ENCODE assay signal across 24 cellular contexts in the genomic region with DNA sequence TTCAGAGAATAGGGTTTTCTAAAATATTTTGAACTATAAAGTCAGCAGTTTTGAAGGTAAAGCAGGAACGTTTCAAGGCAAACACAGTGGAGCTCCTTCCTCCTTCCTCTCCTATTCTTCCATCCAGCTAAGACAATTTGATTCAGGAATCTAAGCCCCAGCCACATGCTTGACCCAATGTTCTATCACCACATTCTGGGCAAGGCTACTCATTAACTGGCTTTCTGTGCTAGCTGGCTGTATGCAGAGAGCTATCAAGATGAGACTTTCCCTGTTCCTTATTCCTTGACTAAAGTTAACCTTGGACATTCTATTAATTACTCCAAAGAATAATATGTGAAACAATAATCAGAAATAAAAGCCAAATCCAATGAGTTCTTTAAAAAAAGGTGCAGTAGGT.
A peak's percentile ranks its signal among the peaks of the same experiment; 100 is the strongest.
DNase-seq lines count a peak whose midpoint lies in the region; ATAC-seq and TF ChIP-seq lines count a peak whose summit lies in the region.
"Had no signal": no experiment of that assay in that cellular context is flagged by ENCODE, and none has a peak within 500 bp of the region (broad histone marks: within the 10 kb centered on the region; RNA-seq: fewer than 3 reads in every experiment).

No MANE protein-coding gene starts in this region.

- H3K4me1 ChIP-seq in mesendoderm (ENCODE audit: control insufficient read depth, low read depth, low read length) = no peaks in the 10 kb centered on the region
- H3K4me1 ChIP-seq: BLaER1, Peyer's patch had no signal

- no peak overlapping the region for H3K4ac ChIP-seq in mesendoderm (ENCODE audit: low read depth, low read length)

- CTCF ChIA-PET in activated naive CD4-positive, alpha-beta T cell treated with anti-CD3 and anti-CD28 coated beads for 36 hours (lab: Charles Lee) = no interaction called here

- intact Hi-C loops in dorsolateral prefrontal cortex (cut with DNase I) = no loop called here
- intact Hi-C loops in activated naive CD4-positive, alpha-beta T cell treated with anti-CD3 and anti-CD28 coated beads for 36 hours (cut with micrococcal nuclease) = no loop called here

- no peak overlapping the region for H3K4me2 ChIP-seq in mesendoderm (ENCODE audit: low read length)
- H3K4me2 ChIP-seq: BLaER1, KMS-11 had no signal

- no CpG with 5 or more reads among the region's 1 CpG for WGBS in mesendoderm (ENCODE audit: extremely low coverage, insufficient coverage, low lambda C conversion rate)

- DNase-seq in HK-2 (ENCODE audit: unreplicated experiment) = peak; percentile 11
- DNase-seq in epithelial cell of proximal tubule (ENCODE audit: low read depth) = peak; percentile 72
- DNase-seq in mesendoderm = peak; percentile 2
- DNase-seq in skeletal muscle cell (ENCODE audit: low read depth) = peak; percentile 10
- no peak for DNase-seq in dorsolateral prefrontal cortex
- no peak for DNase-seq in activated naive CD4-positive, alpha-beta T cell treated with anti-CD3 and anti-CD28 coated beads for 36 hours
- DNase-seq in left lobe of liver (ENCODE audit: low spot score) = no peak
- DNase-seq: CD4-positive, CD25-positive, alpha-beta regulatory T cell; DMS153; DND-41; MM.1S; NCI-H1694 treated with DMSO at 0.1 percent for 48 hours; NCI-H2081; NCI-H2171; NCI-H226; NCI-H510A; NCI-H69; OCI-M1; Peyer's patch; SHP77 treated with DMSO at 0.1 percent for 48 hours had no signal

- H2BK5ac ChIP-seq in mesendoderm (ENCODE audit: low read length) = no peak overlapping the region

- no peak overlapping the region for H3K27ac Mint-ChIP-seq in activated naive CD4-positive, alpha-beta T cell treated with anti-CD3 and anti-CD28 coated beads for 36 hours
- H3K27ac Mint-ChIP-seq: CD4-positive, CD25-positive, alpha-beta regulatory T cell; IgD-negative memory B cell had no signal

- H3K4me3 ChIP-seq in epithelial cell of proximal tubule (ENCODE audit: low read depth, low read length) (no peak overlapping the region), mesendoderm (ENCODE audit: low read length) (no peak overlapping the region), skeletal muscle cell (ENCODE audit: low read depth, low read length) (no peak overlapping the region), dorsolateral prefrontal cortex (no peak overlapping the region)
- H3K4me3 ChIP-seq: BLaER1, Peyer's patch had no signal

- H3K23ac ChIP-seq in mesendoderm (ENCODE audit: low read length) = no peak overlapping the region

- H3K9me3 Mint-ChIP-seq in activated naive CD4-positive, alpha-beta T cell treated with anti-CD3 and anti-CD28 coated beads for 36 hours = peaks cover 3% of the 10 kb centered on the region

- no peaks in the 10 kb centered on the region for H3K27me3 Mint-ChIP-seq in activated naive CD4-positive, alpha-beta T cell treated with anti-CD3 and anti-CD28 coated beads for 36 hours (ENCODE audit: low read depth)
- H3K27me3 Mint-ChIP-seq: CD4-positive, CD25-positive, alpha-beta regulatory T cell; IgD-negative memory B cell had no signal

- H3K4me1 Mint-ChIP-seq in activated naive CD4-positive, alpha-beta T cell treated with anti-CD3 and anti-CD28 coated beads for 36 hours (ENCODE audit: low read depth) = no peaks in the 10 kb centered on the region
- H3K4me1 Mint-ChIP-seq: CD4-positive, CD25-positive, alpha-beta regulatory T cell had no signal

- H3K79me1 ChIP-seq in mesendoderm (ENCODE audit: low read length) = no peaks in the 10 kb centered on the region

- no peak overlapping the region for H4K8ac ChIP-seq in mesendoderm (ENCODE audit: low read depth, low read length)

- H3K36me3 Mint-ChIP-seq in activated naive CD4-positive, alpha-beta T cell treated with anti-CD3 and anti-CD28 coated beads for 36 hours (ENCODE audit: low read depth) = no peaks in the 10 kb centered on the region
- H3K36me3 Mint-ChIP-seq: CD4-positive, CD25-positive, alpha-beta regulatory T cell; IgD-negative memory B cell had no signal

- no peaks in the 10 kb centered on the region for H3K27me3 ChIP-seq in mesendoderm (ENCODE audit: insufficient read depth, low read length, poor library complexity)
- no peaks in the 10 kb centered on the region for H3K27me3 ChIP-seq in dorsolateral prefrontal cortex
- H3K27me3 ChIP-seq: BLaER1, Peyer's patch had no signal

- no peaks in the 10 kb centered on the region for H3K36me3 ChIP-seq in mesendoderm (ENCODE audit: control insufficient read depth, insufficient read depth, low read length)
- H3K36me3 ChIP-seq: BLaER1, Peyer's patch had no signal

- no peak overlapping the region for H3K9ac ChIP-seq in mesendoderm (ENCODE audit: low read length)
- H3K9ac ChIP-seq: BLaER1, KMS-11 had no signal

- H3K18ac ChIP-seq in mesendoderm (ENCODE audit: low read length) = no peak overlapping the region

- H3K56ac ChIP-seq in mesendoderm (ENCODE audit: low read length) = no peak overlapping the region

- no peaks in the 10 kb centered on the region for H3K79me2 ChIP-seq in mesendoderm (ENCODE audit: control insufficient read depth, insufficient read depth, low read length)

- TF ChIP-seq CTCF in epithelial cell of proximal tubule (conservative IDR thresholded peaks at IDR 0.05; ENCODE audit: low read depth, low read length) (no peak), dorsolateral prefrontal cortex (IDR thresholded peaks at IDR 0.05 in 54 of 56, conservative IDR thresholded peaks at IDR 0.05 in 2 of 56; ENCODE audit: low read depth in 1 of 56, partially characterized antibody in 56 of 56) (no peak)

- no peak overlapping the region for H2AK5ac ChIP-seq in mesendoderm (ENCODE audit: low read length)

- no peak overlapping the region for H3K27ac ChIP-seq in mesendoderm (ENCODE audit: low read depth, low read length)
- H3K27ac ChIP-seq in dorsolateral prefrontal cortex = no peak overlapping the region
- H3K27ac ChIP-seq: BLaER1, KMS-11, Peyer's patch had no signal

- no peak overlapping the region for H3K4me3 Mint-ChIP-seq in activated naive CD4-positive, alpha-beta T cell treated with anti-CD3 and anti-CD28 coated beads for 36 hours
- H3K4me3 Mint-ChIP-seq: CD4-positive, CD25-positive, alpha-beta regulatory T cell; IgD-negative memory B cell had no signal

- H4K5ac ChIP-seq in mesendoderm (ENCODE audit: low read length) = no peak overlapping the region

- H2BK120ac ChIP-seq in mesendoderm (ENCODE audit: low read depth, low read length) = no peak overlapping the region

- no peak overlapping the region for H2BK15ac ChIP-seq in mesendoderm (replicated peaks; ENCODE audit: low read depth)

- ATAC-seq in left lobe of liver (no peak), GM21576 (IDR thresholded peaks at IDR 0.05; ENCODE audit: unreplicated experiment) (no peak)

Comparison
In these comparisons a context has a peak if more than half of its experiments do, and no peak if none do; other contexts are left out.
1. DNase-seq: peak in HK-2 (single experiment), epithelial cell of proximal tubule (single experiment), mesendoderm (single experiment) and skeletal muscle cell (single experiment); none in dorsolateral prefrontal cortex (0 of 10), activated naive CD4-positive, alpha-beta T cell treated with anti-CD3 and anti-CD28 coated beads for 36 hours (single experiment) and left lobe of liver (single experiment).